ENCODE assay signal across 11 cellular contexts in genomic region chr2:62208758-62209114, GRCh38. TPM values are rescaled to one million over a fixed set of nuclear protein-coding genes. Genes with fewer than 3 reads are reported as not detected.
DNase-seq lines count a peak whose midpoint lies in the region; ATAC-seq and TF ChIP-seq lines count a peak whose summit lies in the region.
"Had no signal": no experiment of that assay in that cellular context is flagged by ENCODE, and none has a peak within 500 bp of the region (broad histone marks: within the 10 kb centered on the region; RNA-seq: fewer than 3 reads in every experiment).

No MANE protein-coding gene starts in this region.

- peaks cover 8 to 15% (median 9%) of the 10 kb centered on the region in 3 donors for H3K36me3 Mint-ChIP-seq in immature natural killer cell

- peak overlapping the region; percentile 59 to 75 (median 69) for H3K4me3 Mint-ChIP-seq in immature natural killer cell

- TF ChIP-seq CTCF in thyroid gland (IDR thresholded peaks at IDR 0.05) (no peak), GM13977 (IDR thresholded peaks at IDR 0.05; ENCODE audit: extremely low read depth, insufficient read depth, missing control alignments) (no peak)

- 81 to 83% methylated on average over 5 of the region's 5 CpGs for WGBS in thyroid gland, 2 donors

- no peaks in the 10 kb centered on the region for H3K36me3 ChIP-seq in thyroid gland

- H3K4me1 Mint-ChIP-seq in immature natural killer cell, result peaks cover 83 to 100% of the 10 kb centered on the region in 2 donors

- intact Hi-C loops in left ventricle myocardium superior (cut with micrococcal nuclease), result no loop called here
- intact Hi-C loops in Right ventricle myocardium inferior (cut with DNase I), result no loop called here
- intact Hi-C loops in thyroid gland (cut with DNase I), result no loop called here

- H3K27me3 Mint-ChIP-seq in immature natural killer cell (ENCODE audit: low read depth in 3 of 3), result peaks cover 1 to 14% (median 3%) of the 10 kb centered on the region in 3 donors

- H3K9me3 Mint-ChIP-seq in immature natural killer cell, result peaks cover 0 to 5% (median 2%) of the 10 kb centered on the region in 6 donors

- H3K27ac ChIP-seq in thyroid gland, result peak overlapping the region; percentile 26 to 53 (median 49)
- H3K27ac ChIP-seq: psoas muscle had no signal

- H3K27me3 ChIP-seq in thyroid gland, result no peaks in the 10 kb centered on the region

- no peak for TF ChIP-seq POLR2A in thyroid gland (IDR thresholded peaks at IDR 0.05)

- peak overlapping the region; percentile 78 to 94 (median 86) for H3K27ac Mint-ChIP-seq in immature natural killer cell

- no peak overlapping the region for H3K4me3 ChIP-seq in thyroid gland (replicated peaks in 1 of 3)
- H3K4me3 ChIP-seq: psoas muscle had no signal

- H3K9me3 ChIP-seq in thyroid gland, result no peaks in the 10 kb centered on the region
- H3K9me3 ChIP-seq: psoas muscle had no signal

- in situ Hi-C loops in GM13977 (cut with MboI; ENCODE audit: low pct_unique_long_range_greater_than_20kb, low sequenced_read_pairs, unreplicated experiment), result loop anchor here (25.0 kb wide), 1 partner anchor 204 kb away; no protein-coding TSS in a partner anchor

- DNase-seq in left ventricle myocardium superior (no peak), Right ventricle myocardium inferior (ENCODE audit: missing footprints) (no peak), immature natural killer cell (peak; percentile 72 to 77 (median 77)), thyroid gland (no peak), GM13977 (ENCODE audit: low spot score) (no peak), DMS153 (lab: John Stamatoyannopoulos, UW) (no peak)
- DNase-seq in activated T-cell treated with anti-CD3 and anti-CD28 coated beads, Interleukin-2, amount 50 U/mL, for 1 hour, result peak; percentile 41
- DNase-seq in effector CD4-positive, alpha-beta T cell, result no peak
- DNase-seq: MV-4-11, psoas muscle, SHP77 treated with DMSO at 0.1 percent for 48 hours had no signal

- H3K4me1 ChIP-seq in thyroid gland, result peaks cover 30 to 57% of the 10 kb centered on the region in 2 donors
- H3K4me1 ChIP-seq: psoas muscle had no signal

- ATAC-seq in left ventricle myocardium superior (peak; percentile 28), Right ventricle myocardium inferior (no peak)
- ATAC-seq: psoas muscle had no signal

RNA-seq across cellular contexts. Expression of gene B3GNT2, which starts 12.8 kb away (rescaled TPM):
- total RNA-seq in left ventricle myocardium superior (15.1 TPM), Right ventricle myocardium inferior (14.9 TPM), thyroid gland (10 to 100 TPM; 18.9 to 37.1 (median 27.3) TPM)
- 10 to 100 TPM; 46.7 to 96.9 (median 50.4) TPM for polyA plus RNA-seq in immature natural killer cell

Comparison
In these comparisons a context has a peak if more than half of its experiments do, and no peak if none do; other contexts are left out.
1. DNase-seq: peak in activated T-cell treated with anti-CD3 and anti-CD28 coated beads, Interleukin-2, amount 50 U/mL, for 1 hour (single experiment) and immature natural killer cell (3 of 3); none in left ventricle myocardium superior (single experiment), Right ventricle myocardium inferior (single experiment), thyroid gland (0 of 2), GM13977 (single experiment), DMS153 (single experiment) and effector CD4-positive, alpha-beta T cell (single experiment).